Comparison of ENCODE assay signal across 8 cellular contexts in the genomic region with DNA sequence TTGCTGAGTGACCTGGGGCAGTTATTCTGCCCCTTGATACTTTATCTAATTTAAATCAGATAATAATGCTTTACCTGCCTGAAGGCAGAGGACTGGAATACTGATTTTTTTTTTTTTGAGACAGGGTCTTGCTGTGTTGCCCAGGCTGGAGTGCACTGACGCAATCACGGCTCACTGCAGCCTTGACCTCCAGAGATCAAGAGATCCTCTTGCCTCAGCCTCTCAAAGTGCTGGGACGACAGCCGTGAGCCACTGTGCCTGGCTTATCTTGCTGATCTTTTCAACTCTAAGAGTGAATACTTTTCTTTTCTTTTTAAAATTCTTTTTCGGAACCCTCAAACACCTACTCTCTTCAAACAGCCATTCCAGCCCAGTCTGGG. TPM values are rescaled to one million over a fixed set of nuclear protein-coding genes. Genes with fewer than 3 reads are reported as not detected.
A peak's percentile ranks its signal among the peaks of the same experiment; 100 is the strongest.
DNase-seq lines count a peak whose midpoint lies in the region; ATAC-seq and TF ChIP-seq lines count a peak whose summit lies in the region.

No MANE protein-coding gene starts in this region.

- peak overlapping the region; percentile 89 for H2AFZ ChIP-seq in mammary epithelial cell (ENCODE audit: low read depth, low read length)

- H3K36me3 ChIP-seq in HUES6 (ENCODE audit: control insufficient read depth, insufficient read depth, low read length) (no peaks in the 10 kb centered on the region), mammary epithelial cell (ENCODE audit: insufficient read depth, low read length) (no peaks in the 10 kb centered on the region)

- intact Hi-C loops in mammary epithelial cell (cut with micrococcal nuclease): no loop called here

- peak overlapping the region; percentile 100 for H3K4me2 ChIP-seq in mammary epithelial cell (ENCODE audit: insufficient read depth, low read depth, low read length)

- CTCF ChIA-PET in mammary epithelial cell (lab: Charles Lee; ENCODE audit: low non-redundant PET): no interaction called here

- H4K20me1 ChIP-seq in mammary epithelial cell (ENCODE audit: insufficient read depth, low read length): no peaks in the 10 kb centered on the region

- no peak for DNase-seq in mammary epithelial cell
- peak; percentile 18 for DNase-seq in natural killer cell treated with Interleukin-12 subunit alpha and Interleukin-12 subunit beta and Interleukin-15 and Interleukin-18, amount 100 ng/mL, for 72 hours (ENCODE audit: low spot score)
- DNase-seq in central memory CD4-positive, alpha-beta T cell: no peak
- DNase-seq in GOT3 (lab: John Stamatoyannopoulos, UW): no peak
- no peak for DNase-seq in hippocampal formation (lab: John Stamatoyannopoulos, UW)

- H3K27ac ChIP-seq in 22Rv1 (peak overlapping the region; percentile 59; the same call in 1 of the 2 replicates), HUES6 (ENCODE audit: low read depth, low read length) (no peak overlapping the region), mammary epithelial cell (ENCODE audit: insufficient read depth, low read depth, low read length) (no peak overlapping the region)

- H3K4me1 Mint-ChIP-seq in natural killer cell treated with Interleukin-12 subunit alpha and Interleukin-12 subunit beta and Interleukin-15 and Interleukin-18, amount 100 ng/mL, for 72 hours (ENCODE audit: low read depth in 2 of 2): peaks cover 40 to 49% of the 10 kb centered on the region in 2 donors

- dilution Hi-C loops in mammary epithelial cell (cut with HindIII; ENCODE audit: low sequenced_read_pairs): loop anchor here (5.0 kb wide), 3 partner anchors 33 to 468 kb away; no protein-coding TSS in a partner anchor

- H3K4me3 ChIP-seq in HUES6 (ENCODE audit: low read depth, low read length) (peak overlapping the region; percentile 64), mammary epithelial cell (replicated peaks in 1 of 3; ENCODE audit: insufficient read depth in 1 of 3, low read depth in 2 of 3, low read length in 3 of 3) (peak overlapping the region; percentile 36 to 62 (median 59))

- no peak overlapping the region for H3K27ac Mint-ChIP-seq in natural killer cell treated with Interleukin-12 subunit alpha and Interleukin-12 subunit beta and Interleukin-15 and Interleukin-18, amount 100 ng/mL, for 72 hours

- no peaks in the 10 kb centered on the region for H3K9me3 Mint-ChIP-seq in natural killer cell treated with Interleukin-12 subunit alpha and Interleukin-12 subunit beta and Interleukin-15 and Interleukin-18, amount 100 ng/mL, for 72 hours

- H3K79me2 ChIP-seq in mammary epithelial cell (ENCODE audit: insufficient read depth, low read length): no peaks in the 10 kb centered on the region

- no TSS peak for BruUV-seq in mammary epithelial cell (replicated peaks; lab: Mats Ljungman, UMichigan)

- peaks cover 19% of the 10 kb centered on the region for H3K4me1 ChIP-seq in HUES6 (ENCODE audit: control insufficient read depth, insufficient read depth, low read length)
- H3K4me1 ChIP-seq in mammary epithelial cell (ENCODE audit: insufficient read depth, low read length): peaks cover 18% of the 10 kb centered on the region

- H3K27me3 ChIP-seq in HUES6 (ENCODE audit: control insufficient read depth, insufficient read depth, low read length) (peaks cover 33% of the 10 kb centered on the region), mammary epithelial cell (ENCODE audit: insufficient read depth, low read length) (no peaks in the 10 kb centered on the region)

- no peaks in the 10 kb centered on the region for H3K9me3 ChIP-seq in HUES6 (ENCODE audit: control insufficient read depth, insufficient read depth, low read depth, low read length)
- H3K9me3 ChIP-seq in mammary epithelial cell (replicated peaks; ENCODE audit: insufficient read depth, low read length): no peaks in the 10 kb centered on the region

- peaks cover 5% of the 10 kb centered on the region for H3K36me3 Mint-ChIP-seq in natural killer cell treated with Interleukin-12 subunit alpha and Interleukin-12 subunit beta and Interleukin-15 and Interleukin-18, amount 100 ng/mL, for 72 hours

- no peak for ATAC-seq in natural killer cell treated with Interleukin-12 subunit alpha and Interleukin-12 subunit beta and Interleukin-15 and Interleukin-18, amount 100 ng/mL, for 72 hours
- ATAC-seq in HG02571 (IDR thresholded peaks at IDR 0.05; ENCODE audit: unreplicated experiment): no peak

- H3K9ac ChIP-seq in HUES6 (ENCODE audit: low read length) (no peak overlapping the region), mammary epithelial cell (ENCODE audit: insufficient read depth, low read length) (no peak overlapping the region)

- in situ Hi-C loops in mammary epithelial cell (cut with MboI; ENCODE audit: low sequenced_read_pairs in 2 of 2): no loop called here

- 36% methylated on average over 5 of the region's 5 CpGs for WGBS in mammary epithelial cell (ENCODE audit: low coverage, missing lambda C conversion rate)

- peak overlapping the region; percentile 68 for H3K4me3 Mint-ChIP-seq in natural killer cell treated with Interleukin-12 subunit alpha and Interleukin-12 subunit beta and Interleukin-15 and Interleukin-18, amount 100 ng/mL, for 72 hours

- H3K27me3 Mint-ChIP-seq in natural killer cell treated with Interleukin-12 subunit alpha and Interleukin-12 subunit beta and Interleukin-15 and Interleukin-18, amount 100 ng/mL, for 72 hours: peaks cover 24 to 39% of the 10 kb centered on the region in 2 donors

- no peak for TF ChIP-seq CTCF in 22Rv1 (IDR thresholded peaks at IDR 0.05)
- TF ChIP-seq CTCF in mammary epithelial cell (conservative IDR thresholded peaks at IDR 0.05 in 1 of 2, IDR thresholded peaks at IDR 0.05 in 1 of 2; ENCODE audit: extremely low read depth in 1 of 2, insufficient read depth in 1 of 2, low read depth in 1 of 2, low read length in 2 of 2): no peak

RNA-seq across cellular contexts. Expression of gene B4GALNT3, which starts 0.7 kb away (rescaled TPM):
- total RNA-seq in mammary epithelial cell: 1 to 10 TPM; 5.3 to 5.4 TPM
- polyA plus RNA-seq in mammary epithelial cell: 1.9 TPM
- 6.9 TPM for polyA minus RNA-seq in mammary epithelial cell
- total RNA-seq in natural killer cell treated with Interleukin-12 subunit alpha and Interleukin-12 subunit beta and Interleukin-15 and Interleukin-18, amount 100 ng/mL, for 72 hours: 10 to 100 TPM; 14.1 to 20.6 TPM

RNA-seq across cellular contexts. Expression of gene CCDC77, which starts 57.6 kb away (rescaled TPM):
- 1 to 10 TPM; 5.3 to 8.8 TPM for total RNA-seq in mammary epithelial cell
- 4.9 TPM for polyA plus RNA-seq in mammary epithelial cell
- not detected for polyA minus RNA-seq in mammary epithelial cell
- total RNA-seq in natural killer cell treated with Interleukin-12 subunit alpha and Interleukin-12 subunit beta and Interleukin-15 and Interleukin-18, amount 100 ng/mL, for 72 hours: 10 to 100 TPM; 13.4 to 23.4 TPM
